In genomic region chr2:202910250-202910649, GRCh38 we compare ENCODE assay signal across 8 cellular contexts. TPM values are rescaled to one million over a fixed set of nuclear protein-coding genes. Genes with fewer than 3 reads are reported as not detected.
A peak's percentile ranks its signal among the peaks of the same experiment; 100 is the strongest.
DNase-seq lines count a peak whose midpoint lies in the region; FAIRE-seq and TF ChIP-seq lines count a peak whose summit lies in the region.
"Not testable (repeated sequence)": the region's sequence is repeated elsewhere in the genome, so short reads cannot be mapped to it uniquely, and the experiment has no call there.

No MANE protein-coding gene starts in this region.

- not testable (repeated sequence) for H3K36me3 Mint-ChIP-seq in immature natural killer cell
- H3K36me3 Mint-ChIP-seq in type B pancreatic cell, result peaks cover 22% of the 10 kb centered on the region

- H3K4me1 Mint-ChIP-seq in immature natural killer cell (peaks cover 16 to 42% of the 10 kb centered on the region in 2 donors), type B pancreatic cell (ENCODE audit: unreplicated experiment) (peaks cover 15% of the 10 kb centered on the region)

- not testable (repeated sequence) for H2AFZ ChIP-seq in Karpas-422 (ENCODE audit: low read length); endothelial cell of umbilical vein (ENCODE audit: low read depth, low read length); osteoblast (ENCODE audit: low read length)

- not testable (repeated sequence) for H3K9me3 Mint-ChIP-seq in immature natural killer cell, type B pancreatic cell

- H3K9me2 ChIP-seq in Karpas-422 (replicated peaks; ENCODE audit: insufficient read depth, low read length), result not testable (repeated sequence)

- H3K9me1 ChIP-seq in endothelial cell of umbilical vein (replicated peaks; ENCODE audit: control insufficient read depth, extremely low read depth, insufficient read depth, low read length), result not testable (repeated sequence)

- FAIRE-seq in endothelial cell of umbilical vein (lab: Jason Lieb, UNC), result not testable (repeated sequence)

- dilution Hi-C loops in endothelial cell of umbilical vein (cut with MboI; ENCODE audit: extremely low pct_ligation_motif_present, low sequenced_read_pairs), result not testable (repeated sequence)

- POLR2A ChIA-PET in endothelial cell of umbilical vein (lab: Charles Lee), result not testable (repeated sequence)

- not testable (repeated sequence) for H3K9me3 ChIP-seq in Karpas-422 (ENCODE audit: low read length); ascending aorta; endothelial cell of umbilical vein (replicated peaks; ENCODE audit: control insufficient read depth, insufficient read depth, low read length); osteoblast (ENCODE audit: low read depth, low read length)

- H3K27ac Mint-ChIP-seq in immature natural killer cell, result peak overlapping the region in 1 of 6 donors; percentile 99
- H3K27ac Mint-ChIP-seq in type B pancreatic cell, result peak overlapping the region; percentile 64

- H3K4me3 Mint-ChIP-seq in immature natural killer cell, result peak overlapping the region; percentile 14 to 98 (median 97)
- H3K4me3 Mint-ChIP-seq in type B pancreatic cell, result peak overlapping the region; percentile 99

- intact Hi-C loops in ascending aorta (cut with DNase I) (loop anchor here (5.0 kb wide), 2 partner anchors 102 to 278 kb away; partner anchors contain the start of genes FAM117B and NBEAL1), endothelial cell of umbilical vein (cut with micrococcal nuclease) (loop anchor here (5.0 to 10.0 kb wide), 3 partner anchors 195 to 545 kb away; partner anchors contain the start of gene ABI2)

- H4K20me1 ChIP-seq in Karpas-422 (ENCODE audit: insufficient read depth, low read depth, low read length); endothelial cell of umbilical vein (replicated peaks; ENCODE audit: control insufficient read depth, extremely low read depth, insufficient read depth, low read length); osteoblast (ENCODE audit: insufficient read depth, low read length): not testable (repeated sequence)

- peak overlapping the region; percentile 94; the same call in 1 of the 2 replicates for H3K27ac ChIP-seq in Karpas-422 (ENCODE audit: low read length)
- not testable (repeated sequence) for H3K27ac ChIP-seq in ascending aorta; endothelial cell of umbilical vein (ENCODE audit: insufficient read depth, low read depth, low read length); osteoblast (ENCODE audit: low read depth, low read length)

- TF ChIP-seq POLR2A in endothelial cell of umbilical vein (IDR thresholded peaks at IDR 0.05; ENCODE audit: low read depth, low read length), result not testable (repeated sequence)

- H3K36me3 ChIP-seq in Karpas-422 (ENCODE audit: insufficient read depth, low read length), result peaks cover 22% of the 10 kb centered on the region
- not testable (repeated sequence) for H3K36me3 ChIP-seq in ascending aorta; endothelial cell of umbilical vein (ENCODE audit: control insufficient read depth in 2 of 2, extremely low read depth in 1 of 2, insufficient read depth in 2 of 2, low read length in 2 of 2); osteoblast (ENCODE audit: insufficient read depth, low read length)

- CTCF ChIA-PET in endothelial cell of umbilical vein (lab: Charles Lee), result interaction anchor here (0.6 to 0.8 kb wide), 2 partner anchors 29 to 905 kb away, joined by 3 to 5 read pairs; no protein-coding TSS in a partner anchor

- peak; percentile 14 for DNase-seq in ELF-1 (ENCODE audit: low read depth, low spot score)
- DNase-seq in Karpas-422; ascending aorta (ENCODE audit: low spot score in 2 of 2); endothelial cell of umbilical vein (ENCODE audit: low read depth, low spot score); immature natural killer cell; osteoblast (ENCODE audit: insufficient read length, low spot score, missing footprints); type B pancreatic cell (ENCODE audit: extremely low spot score, unreplicated experiment): not testable (repeated sequence)

- not testable (repeated sequence) for TF ChIP-seq CTCF in WI38 (IDR thresholded peaks at IDR 0.05; ENCODE audit: low read depth, low read length); ascending aorta (IDR thresholded peaks at IDR 0.05); endothelial cell of umbilical vein (IDR thresholded peaks at IDR 0.05; ENCODE audit: extremely low read depth in 1 of 2, insufficient read depth in 1 of 2, low read depth in 1 of 2, low read length in 2 of 2); osteoblast (IDR thresholded peaks at IDR 0.05; ENCODE audit: extremely low read depth, low read depth, low read length); type B pancreatic cell (conservative IDR thresholded peaks at IDR 0.05)

- H3K4me1 ChIP-seq in Karpas-422 (ENCODE audit: low read length) (peaks cover 27% of the 10 kb centered on the region), ascending aorta (peaks cover 0 to 11% of the 10 kb centered on the region in 2 donors), osteoblast (ENCODE audit: insufficient read depth, low read length) (peaks cover 15% of the 10 kb centered on the region)
- H3K4me1 ChIP-seq in endothelial cell of umbilical vein (ENCODE audit: control insufficient read depth, extremely low read depth, insufficient read depth, low read length), result not testable (repeated sequence)

- BruUV-seq in endothelial cell of umbilical vein (replicated peaks; lab: Mats Ljungman, UMichigan), result not testable (repeated sequence)

- not testable (repeated sequence) for H3K27me3 Mint-ChIP-seq in immature natural killer cell (ENCODE audit: low read depth in 3 of 3); type B pancreatic cell

- H3K79me2 ChIP-seq in Karpas-422 (ENCODE audit: low read length) (peaks cover 67% of the 10 kb centered on the region), endothelial cell of umbilical vein (ENCODE audit: control insufficient read depth, insufficient read depth, low read length) (peaks cover 43% of the 10 kb centered on the region), osteoblast (ENCODE audit: insufficient read depth, low read length) (peaks cover 44% of the 10 kb centered on the region)

- not testable (repeated sequence) for H3K27me3 ChIP-seq in Karpas-422 (ENCODE audit: low read length); ascending aorta; endothelial cell of umbilical vein (ENCODE audit: control insufficient read depth in 2 of 2, insufficient read depth in 2 of 2, low read length in 2 of 2); osteoblast (ENCODE audit: insufficient read depth, low read length)

- H3K4me3 ChIP-seq in Karpas-422 (ENCODE audit: low read length), result peak overlapping the region; percentile 99
- peak overlapping the region; percentile 96 for H3K4me3 ChIP-seq in WI38 (ENCODE audit: low read depth, low read length)
- H3K4me3 ChIP-seq in ascending aorta, result peak overlapping the region; percentile 64 to 69
- peak overlapping the region in 2 of 3 experiments; percentile 97 for H3K4me3 ChIP-seq in endothelial cell of umbilical vein (replicated peaks in 1 of 3; ENCODE audit: insufficient read depth in 1 of 3, low read depth in 1 of 3, low read length in 3 of 3)
- H3K4me3 ChIP-seq in osteoblast (ENCODE audit: insufficient read depth, low read length), result peak overlapping the region; percentile 84

- peak overlapping the region; percentile 93 for H3K4me2 ChIP-seq in Karpas-422 (ENCODE audit: low read depth, low read length, poor library complexity, severe bottlenecking)
- peak overlapping the region; percentile 88 for H3K4me2 ChIP-seq in endothelial cell of umbilical vein (ENCODE audit: insufficient read depth, low read length)
- peak overlapping the region; percentile 97 for H3K4me2 ChIP-seq in osteoblast (ENCODE audit: insufficient read depth, low read length)

- peak overlapping the region; percentile 87 for H3K9ac ChIP-seq in Karpas-422 (ENCODE audit: low read length)
- H3K9ac ChIP-seq in endothelial cell of umbilical vein (replicated peaks; ENCODE audit: extremely low read depth, insufficient read depth, low read length), result not testable (repeated sequence)

RNA-seq across cellular contexts. Expression of gene WDR12, which starts 1.2 kb away (rescaled TPM):
- total RNA-seq in Karpas-422 (2014; rRNA removed; shearing (Covaris generic); ENCODE audit: low replicate concordance), result 63.9 and 129 TPM in 2 replicates
- total RNA-seq in ascending aorta (2.1 TPM), endothelial cell of umbilical vein (65.6 and 67.1 TPM in 2 replicates), osteoblast (18.6 and 21.4 TPM in 2 replicates), type B pancreatic cell (ENCODE audit: low replicate concordance) (69.4 and 74.0 TPM in 2 replicates)
- polyA plus RNA-seq in endothelial cell of umbilical vein (5.6 and 8.5 TPM in 2 replicates), immature natural killer cell (10 to 100 TPM in 2 of 3 donors, 1 to 10 TPM in 1; 5.3 to 21.8 (median 17.8) TPM)
- polyA plus RNA-seq in endothelial cell of umbilical vein (2011; cell fraction: cytosol; rRNA removed), result 11.7 and 14.9 TPM in 2 replicates
- polyA plus RNA-seq in endothelial cell of umbilical vein (2011; cell fraction: nucleus; rRNA removed), result 24.7 and 40.2 TPM in 2 replicates
- polyA plus RNA-seq in endothelial cell of umbilical vein (2012), result 52.6 and 80.9 TPM in 2 replicates
- 13.1 and 16.1 TPM in 2 replicates for polyA minus RNA-seq in endothelial cell of umbilical vein
- polyA minus RNA-seq in endothelial cell of umbilical vein (2011; cell fraction: cytosol; rRNA and poly(A)+ RNA removed), result 27.2 TPM
- 12.1 and 13.6 TPM in 2 replicates for polyA minus RNA-seq in endothelial cell of umbilical vein (2011; cell fraction: nucleus; rRNA and poly(A)+ RNA removed)

RNA-seq across cellular contexts. Expression of gene CARF, which starts 1.8 kb away (rescaled TPM):
- 11.8 and 13.8 TPM in 2 replicates for total RNA-seq in Karpas-422 (2014; rRNA removed; shearing (Covaris generic); ENCODE audit: low replicate concordance)
- 26.2 TPM for total RNA-seq in ascending aorta
- 3.2 and 3.7 TPM in 2 replicates for total RNA-seq in endothelial cell of umbilical vein
- 1.0 and 1.6 TPM in 2 replicates for polyA plus RNA-seq in endothelial cell of umbilical vein
- polyA plus RNA-seq in endothelial cell of umbilical vein (2011; cell fraction: cytosol; rRNA removed), result 0.97 and 1.6 TPM in 2 replicates
- polyA plus RNA-seq in endothelial cell of umbilical vein (2011; cell fraction: nucleus; rRNA removed), result 6.9 and 8.9 TPM in 2 replicates
- 1.2 and 1.3 TPM in 2 replicates for polyA plus RNA-seq in endothelial cell of umbilical vein (2012)
- polyA minus RNA-seq in endothelial cell of umbilical vein, result 4.8 and 5.0 TPM in 2 replicates
- polyA minus RNA-seq in endothelial cell of umbilical vein (2011; cell fraction: cytosol; rRNA and poly(A)+ RNA removed), result 0.92 TPM
- 6.1 and 8.7 TPM in 2 replicates for polyA minus RNA-seq in endothelial cell of umbilical vein (2011; cell fraction: nucleus; rRNA and poly(A)+ RNA removed)
- polyA plus RNA-seq in immature natural killer cell, result 1 to 10 TPM; 1.5 to 5.4 (median 2.9) TPM
- 11.9 and 13.8 TPM in 2 replicates for total RNA-seq in osteoblast
- total RNA-seq in type B pancreatic cell (ENCODE audit: low replicate concordance), result 6.7 and 11.0 TPM in 2 replicates

RNA-seq across cellular contexts. Expression of gene ICA1L, which starts 38.7 kb away (rescaled TPM):
- total RNA-seq in Karpas-422 (2014; rRNA removed; shearing (Covaris generic); ENCODE audit: low replicate concordance), result 10.1 and 13.2 TPM in 2 replicates
- total RNA-seq in ascending aorta, result 0.43 TPM
- total RNA-seq in endothelial cell of umbilical vein, result 3.7 and 4.1 TPM in 2 replicates
- 0.84 and 1.6 TPM in 2 replicates for polyA plus RNA-seq in endothelial cell of umbilical vein
- polyA plus RNA-seq in endothelial cell of umbilical vein (2011; cell fraction: cytosol; rRNA removed), result 1.0 and 1.1 TPM in 2 replicates
- 6.7 and 8.6 TPM in 2 replicates for polyA plus RNA-seq in endothelial cell of umbilical vein (2011; cell fraction: nucleus; rRNA removed)
- polyA plus RNA-seq in endothelial cell of umbilical vein (2012), result 1.8 and 1.9 TPM in 2 replicates
- polyA minus RNA-seq in endothelial cell of umbilical vein, result 2.1 and 2.6 TPM in 2 replicates
- 0.41 TPM for polyA minus RNA-seq in endothelial cell of umbilical vein (2011; cell fraction: cytosol; rRNA and poly(A)+ RNA removed)
- polyA minus RNA-seq in endothelial cell of umbilical vein (2011; cell fraction: nucleus; rRNA and poly(A)+ RNA removed), result 6.1 and 7.0 TPM in 2 replicates
- 1 to 10 TPM; 4.6 to 4.9 (median 4.7) TPM for polyA plus RNA-seq in immature natural killer cell
- total RNA-seq in osteoblast, result 8.7 and 12.1 TPM in 2 replicates
- 4.5 and 11.5 TPM in 2 replicates for total RNA-seq in type B pancreatic cell (ENCODE audit: low replicate concordance)
